Comparison of ENCODE assay signal across 3 cellular contexts in genomic region chr17:36707904-36708303, GRCh38.
"Had no signal": no experiment of that assay in that cellular context is flagged by ENCODE, and none has a peak within 500 bp of the region (broad histone marks: within the 10 kb centered on the region; RNA-seq: fewer than 3 reads in every experiment).

No MANE protein-coding gene starts in this region.

- ATAC-seq: GM12878 had no signal

- H3K4me3 ChIP-seq: GM12878 had no signal

- DNase-seq: GDM1, GF-D8 had no signal
